Comparison of ENCODE assay signal across 16 cellular contexts in genomic region chr2:80002112-80002511, GRCh38.
DNase-seq lines count a peak whose midpoint lies in the region; ATAC-seq and TF ChIP-seq lines count a peak whose summit lies in the region.
"Had no signal": no experiment of that assay in that cellular context is flagged by ENCODE, and none has a peak within 500 bp of the region (broad histone marks: within the 10 kb centered on the region; RNA-seq: fewer than 3 reads in every experiment).

No MANE protein-coding gene starts in this region.

- H3K36me3 Mint-ChIP-seq in T-helper 2 cell treated with Interferon-gamma antibody and Interleukin-4, amounts not matched to agents 5 μg/mL and 100 μg/mL, for 36 hours (ENCODE audit: low read depth) = no peaks in the 10 kb centered on the region
- H3K36me3 Mint-ChIP-seq: CD4-positive, alpha-beta memory T cell had no signal

- TF ChIP-seq CTCF in fibroblast of lung (conservative IDR thresholded peaks at IDR 0.05 in 1 of 2, IDR thresholded peaks at IDR 0.05 in 1 of 2; ENCODE audit: low read depth in 1 of 2, low read length in 2 of 2) = no peak
- no peak for TF ChIP-seq CTCF in osteoblast (IDR thresholded peaks at IDR 0.05; ENCODE audit: extremely low read depth, low read depth, low read length)
- TF ChIP-seq CTCF in uterus (IDR thresholded peaks at IDR 0.05) = no peak

- H3K27ac ChIP-seq in GM23248 = peak overlapping the region; percentile 36
- H3K27ac ChIP-seq in SJSA1 = peak overlapping the region; percentile 86
- H3K27ac ChIP-seq in fibroblast of lung (ENCODE audit: insufficient read depth, low read length) = peak overlapping the region; percentile 8
- no peak overlapping the region for H3K27ac ChIP-seq in osteoblast (ENCODE audit: low read depth, low read length)
- H3K27ac ChIP-seq in uterus = no peak overlapping the region
- H3K27ac ChIP-seq: C4-2B, HL-60 had no signal

- H3F3A ChIP-seq in GM23248 (ENCODE audit: insufficient read depth) = peaks cover 19% of the 10 kb centered on the region

- H3K9me3 ChIP-seq in GM23248 (ENCODE audit: low read depth) (no peaks in the 10 kb centered on the region), SJSA1 (replicated peaks) (no peaks in the 10 kb centered on the region), fibroblast of lung (ENCODE audit: control insufficient read depth, insufficient read depth, low read depth, low read length) (no peaks in the 10 kb centered on the region), osteoblast (ENCODE audit: low read depth, low read length) (no peaks in the 10 kb centered on the region), uterus (no peaks in the 10 kb centered on the region)
- H3K9me3 ChIP-seq: BE2C had no signal

- H2AFZ ChIP-seq in GM23248 = peak overlapping the region; percentile 11; the same call in 1 of the 2 replicates
- no peak overlapping the region for H2AFZ ChIP-seq in fibroblast of lung (ENCODE audit: low read length)
- no peak overlapping the region for H2AFZ ChIP-seq in osteoblast (ENCODE audit: low read length)

- no peak overlapping the region for H3K4me3 Mint-ChIP-seq in T-helper 2 cell treated with Interferon-gamma antibody and Interleukin-4, amounts not matched to agents 5 μg/mL and 100 μg/mL, for 36 hours
- H3K4me3 Mint-ChIP-seq: CD4-positive, alpha-beta memory T cell had no signal

- H3K4me1 Mint-ChIP-seq in T-helper 2 cell treated with Interferon-gamma antibody and Interleukin-4, amounts not matched to agents 5 μg/mL and 100 μg/mL, for 36 hours (ENCODE audit: low read depth) = no peaks in the 10 kb centered on the region
- H3K4me1 Mint-ChIP-seq: CD4-positive, alpha-beta memory T cell had no signal

- no peak for ATAC-seq in HG03457 (IDR thresholded peaks at IDR 0.05; ENCODE audit: unreplicated experiment)
- ATAC-seq: GM12878 had no signal

- no peak overlapping the region for H3K27ac Mint-ChIP-seq in T-helper 2 cell treated with Interferon-gamma antibody and Interleukin-4, amounts not matched to agents 5 μg/mL and 100 μg/mL, for 36 hours
- H3K27ac Mint-ChIP-seq: CD4-positive, alpha-beta memory T cell had no signal

- H3K9me2 ChIP-seq in GM23248 (ENCODE audit: insufficient read depth) = no peaks in the 10 kb centered on the region

- in situ Hi-C loops in GM23248 (cut with MboI) = no loop called here

- H4K20me1 ChIP-seq in GM23248 (ENCODE audit: insufficient read depth) = no peaks in the 10 kb centered on the region
- no peaks in the 10 kb centered on the region for H4K20me1 ChIP-seq in fibroblast of lung (ENCODE audit: control insufficient read depth, extremely low read depth, insufficient read depth, low read length)
- H4K20me1 ChIP-seq in osteoblast (ENCODE audit: insufficient read depth, low read length) = no peaks in the 10 kb centered on the region

- H3K4me3 ChIP-seq in GM23248 = no peak overlapping the region; the same call in 1 of the 2 replicates
- H3K4me3 ChIP-seq in SJSA1 = no peak overlapping the region
- no peak overlapping the region for H3K4me3 ChIP-seq in fibroblast of lung (replicated peaks in 1 of 4; ENCODE audit: control extremely low read depth in 1 of 4, insufficient read depth in 1 of 4, low read depth in 3 of 4, low read length in 4 of 4)
- no peak overlapping the region for H3K4me3 ChIP-seq in osteoblast (ENCODE audit: insufficient read depth, low read length)
- no peak overlapping the region for H3K4me3 ChIP-seq in uterus
- H3K4me3 ChIP-seq: GM12878 had no signal

- H3K4me2 ChIP-seq in GM23248 (ENCODE audit: unreplicated experiment) = peak overlapping the region; percentile 58
- H3K4me2 ChIP-seq in fibroblast of lung (ENCODE audit: extremely low read depth, insufficient read depth, low read length) = peak overlapping the region; percentile 70
- peak overlapping the region; percentile 4 for H3K4me2 ChIP-seq in osteoblast (ENCODE audit: insufficient read depth, low read length)

- no peaks in the 10 kb centered on the region for H3K27me3 Mint-ChIP-seq in T-helper 2 cell treated with Interferon-gamma antibody and Interleukin-4, amounts not matched to agents 5 μg/mL and 100 μg/mL, for 36 hours (ENCODE audit: low read depth)
- H3K27me3 Mint-ChIP-seq: CD4-positive, alpha-beta memory T cell had no signal

- H3K9me3 Mint-ChIP-seq in T-helper 2 cell treated with Interferon-gamma antibody and Interleukin-4, amounts not matched to agents 5 μg/mL and 100 μg/mL, for 36 hours = no peaks in the 10 kb centered on the region

- no peaks in the 10 kb centered on the region for H3K36me3 ChIP-seq in GM23248 (ENCODE audit: low read depth)
- H3K36me3 ChIP-seq in SJSA1 = no peaks in the 10 kb centered on the region
- no peaks in the 10 kb centered on the region for H3K36me3 ChIP-seq in fibroblast of lung (ENCODE audit: control insufficient read depth, insufficient read depth, low read length)
- no peaks in the 10 kb centered on the region for H3K36me3 ChIP-seq in osteoblast (ENCODE audit: insufficient read depth, low read length)
- H3K36me3 ChIP-seq in uterus = no peaks in the 10 kb centered on the region
- H3K36me3 ChIP-seq: BE2C had no signal

- H3K4me1 ChIP-seq in GM23248 (ENCODE audit: insufficient read depth) (peaks cover 20% of the 10 kb centered on the region), SJSA1 (replicated peaks) (peaks cover 47% of the 10 kb centered on the region), fibroblast of lung (ENCODE audit: control insufficient read depth, extremely low read depth, insufficient read depth, low read length) (peaks cover 6% of the 10 kb centered on the region), osteoblast (ENCODE audit: insufficient read depth, low read length) (no peaks in the 10 kb centered on the region), uterus (no peaks in the 10 kb centered on the region)

- H3K27me3 ChIP-seq in GM23248 (replicated peaks; ENCODE audit: insufficient read depth) (no peaks in the 10 kb centered on the region), SJSA1 (replicated peaks) (no peaks in the 10 kb centered on the region), fibroblast of lung (ENCODE audit: control insufficient read depth, insufficient read depth, low read length) (no peaks in the 10 kb centered on the region), osteoblast (ENCODE audit: insufficient read depth, low read length) (no peaks in the 10 kb centered on the region), uterus (no peaks in the 10 kb centered on the region)
- H3K27me3 ChIP-seq: BE2C had no signal

- TF ChIP-seq POLR2A in uterus (IDR thresholded peaks at IDR 0.05) = no peak

- no peaks in the 10 kb centered on the region for H3K79me2 ChIP-seq in GM23248 (ENCODE audit: insufficient read depth)
- no peaks in the 10 kb centered on the region for H3K79me2 ChIP-seq in fibroblast of lung (ENCODE audit: control insufficient read depth, insufficient read depth, low read length)
- H3K79me2 ChIP-seq in osteoblast (ENCODE audit: insufficient read depth, low read length) = no peaks in the 10 kb centered on the region

- no peak overlapping the region for H3K9ac ChIP-seq in GM23248
- no peak overlapping the region for H3K9ac ChIP-seq in fibroblast of lung (ENCODE audit: insufficient read depth, low read length)

- WGBS in GM23248 (ENCODE audit: low coverage in 1 of 2, low lambda C conversion rate in 2 of 2, missing lambda C conversion rate in 2 of 2), 2 experiments = 10 to 13% methylated on average over 3 of the region's 3 CpGs

- DNase-seq in GM23248 = no peak
- DNase-seq in SJSA1 (ENCODE audit: low read depth in 1 of 2, low spot score in 2 of 2) = peak; percentile 56 to 91
- no peak for DNase-seq in fibroblast of lung (ENCODE audit: low read depth in 2 of 2)
- no peak for DNase-seq in osteoblast (ENCODE audit: insufficient read length, low spot score, missing footprints)
- no peak for DNase-seq in NCI-H1694 treated with DMSO at 0.1 percent for 48 hours (lab: John Stamatoyannopoulos, UW)
- no peak for DNase-seq in T-helper 2 cell treated with Interferon-gamma antibody and Interleukin-4, amounts not matched to agents 5 μg/mL and 100 μg/mL, for 36 hours (ENCODE audit: low spot score)
- no peak for DNase-seq in uterus
- DNase-seq: BE2C; CD4-positive, alpha-beta memory T cell; DMS79; GOT3; HCEC 1CT had no signal

- intact Hi-C loops in uterus (cut with DNase I; ENCODE audit: low total_unique reads) = no loop called here

Comparison
In these comparisons a context has a peak if more than half of its experiments do, and no peak if none do; other contexts are left out.
1. DNase-seq: peak in SJSA1 (2 of 2); none in GM23248 (single experiment), fibroblast of lung (0 of 2), osteoblast (single experiment), NCI-H1694 treated with DMSO at 0.1 percent for 48 hours (single experiment), T-helper 2 cell treated with Interferon-gamma antibody and Interleukin-4, amounts not matched to agents 5 μg/mL and 100 μg/mL, for 36 hours (single experiment) and uterus (0 of 2).
2. H3K27ac ChIP-seq: peak in GM23248 (single experiment), SJSA1 (single experiment) and fibroblast of lung (single experiment); none in osteoblast (single experiment) and uterus (0 of 2).
3. H3K4me2 ChIP-seq: peak in every context shown above with its lines; median percentile 70 in fibroblast of lung; 58 in GM23248; 4 in osteoblast.